1 cellular context compared by ENCODE assay signal in genomic region chr12:607541-608001, GRCh38.
TF ChIP-seq lines count a peak whose summit lies in the region.

No MANE protein-coding gene starts in this region.

TF ChIP-seq in K562, 482 proteins besides CTCF, POLR2A, EP300 and RAD21:
- TF ChIP-seq SMARCE1 (IDR thresholded peaks at IDR 0.05) (no peak), CBFA2T3 (IDR thresholded peaks at IDR 0.05) (peak; percentile 35; the same call in 1 of the 2 replicates), PKNOX1 (IDR thresholded peaks at IDR 0.05) (peak; percentile 87)
- TF ChIP-seq, protein P1, sequence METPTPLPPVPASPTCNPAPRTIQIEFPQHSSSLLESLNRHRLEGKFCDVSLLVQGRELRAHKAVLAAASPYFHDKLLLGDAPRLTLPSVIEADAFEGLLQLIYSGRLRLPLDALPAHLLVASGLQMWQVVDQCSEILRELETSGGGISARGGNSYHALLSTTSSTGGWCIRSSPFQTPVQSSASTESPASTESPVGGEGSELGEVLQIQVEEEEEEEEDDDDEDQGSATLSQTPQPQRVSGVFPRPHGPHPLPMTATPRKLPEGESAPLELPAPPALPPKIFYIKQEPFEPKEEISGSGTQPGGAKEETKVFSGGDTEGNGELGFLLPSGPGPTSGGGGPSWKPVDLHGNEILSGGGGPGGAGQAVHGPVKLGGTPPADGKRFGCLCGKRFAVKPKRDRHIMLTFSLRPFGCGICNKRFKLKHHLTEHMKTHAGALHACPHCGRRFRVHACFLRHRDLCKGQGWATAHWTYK (CRISPR knock-in tag; IDR thresholded peaks at IDR 0.05), result no peak
